In the genomic region with DNA sequence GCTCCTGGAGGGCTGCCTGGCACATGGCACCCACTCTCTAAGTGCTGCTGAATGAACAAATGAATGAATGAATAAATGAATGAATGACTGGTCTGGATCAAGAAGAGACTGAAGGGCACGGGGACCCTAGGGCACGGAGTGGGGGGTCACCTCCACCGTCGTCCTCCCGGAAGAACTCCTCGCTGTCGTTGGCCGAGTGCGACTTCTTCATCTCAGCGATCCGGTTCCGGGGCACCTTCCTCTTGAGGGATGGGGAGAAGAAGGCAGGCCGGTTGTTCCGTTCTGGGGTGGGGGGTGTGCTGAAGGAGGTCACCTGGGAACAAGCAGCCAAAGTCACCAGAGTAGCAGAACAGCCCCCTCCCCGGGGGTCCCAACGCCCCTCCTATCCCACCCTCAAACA, we compare ENCODE assay signal across 20 cellular contexts.
"Had no signal": no experiment of that assay in that cellular context is flagged by ENCODE, and none has a peak within 500 bp of the region (broad histone marks: within the 10 kb centered on the region; RNA-seq: fewer than 3 reads in every experiment).

No MANE protein-coding gene starts in this region.

- H3K9me3 ChIP-seq: ascending aorta had no signal

- DNase-seq: activated CD4-positive, alpha-beta T cell treated with anti-CD3 and anti-CD28 coated beads for 1 hour; activated CD4-positive, alpha-beta T cell treated with anti-CD3 and anti-CD28 coated beads, Interleukin-2, amount 50 U/mL, for 1 hour; activated CD8-positive, alpha-beta T cell treated with anti-CD3 and anti-CD28 coated beads, Interleukin-2, amount 10 ng/mL, durations not matched to agents 7 days and 5 days; brain microvascular endothelial cell; caudate nucleus; effector memory CD4-positive, alpha-beta T cell; foreskin melanocyte; hippocampal formation; left ventricle myocardium superior; occipital lobe; small intestine; stimulated activated CD4-positive, alpha-beta T cell treated with anti-CD3 and anti-CD28 coated beads, Interleukin-2, amount 100 ng/mL, for 48 hours; stimulated activated naive CD4-positive, alpha-beta T cell treated with Interleukin-2 at 50 U/mL for 16 hours; T-cell had no signal

- H3K36me3 Mint-ChIP-seq: activated naive CD4-positive, alpha-beta T cell treated with anti-CD3 and anti-CD28 coated beads, Interleukin-2, amount 50 U/mL, for 72 hours had no signal

- H3K9me3 Mint-ChIP-seq: activated naive CD4-positive, alpha-beta T cell treated with anti-CD3 and anti-CD28 coated beads, Interleukin-2, amount 50 U/mL, for 72 hours; activated T-helper 17 cell treated with anti-CD3 and anti-CD28 coated beads, Interleukin-2, amount 50 U/mL, for 72 hours; nephron; T-cell had no signal

- ATAC-seq: activated CD8-positive, alpha-beta T cell treated with anti-CD3 and anti-CD28 coated beads, Interleukin-2, amount 10 ng/mL, durations not matched to agents 7 days and 5 days; activated naive CD4-positive, alpha-beta T cell treated with anti-CD3 and anti-CD28 coated beads, Interleukin-2, amount 50 U/mL, for 72 hours; activated T-helper 17 cell treated with anti-CD3 and anti-CD28 coated beads, Interleukin-2, amount 50 U/mL, for 72 hours; esophagus mucosa; left ventricle myocardium superior; sciatic nerve had no signal

- H3K27me3 Mint-ChIP-seq: activated T-helper 17 cell treated with anti-CD3 and anti-CD28 coated beads, Interleukin-2, amount 50 U/mL, for 72 hours; T-cell had no signal

- H3K4me3 ChIP-seq: ascending aorta had no signal

- H3K27ac Mint-ChIP-seq: activated CD8-positive, alpha-beta T cell treated with anti-CD3 and anti-CD28 coated beads, Interleukin-2, amount 10 ng/mL, durations not matched to agents 7 days and 5 days; activated T-helper 17 cell treated with anti-CD3 and anti-CD28 coated beads, Interleukin-2, amount 50 U/mL, for 72 hours; nephron; T-cell had no signal

- H3K27me3 ChIP-seq: ascending aorta, brain microvascular endothelial cell had no signal

- H3K4me3 Mint-ChIP-seq: activated CD8-positive, alpha-beta T cell treated with anti-CD3 and anti-CD28 coated beads, Interleukin-2, amount 10 ng/mL, durations not matched to agents 7 days and 5 days; activated T-helper 17 cell treated with anti-CD3 and anti-CD28 coated beads, Interleukin-2, amount 50 U/mL, for 72 hours; nephron; T-cell had no signal

- H3K4me1 Mint-ChIP-seq: activated T-helper 17 cell treated with anti-CD3 and anti-CD28 coated beads, Interleukin-2, amount 50 U/mL, for 72 hours; T-cell had no signal

- H3K4me1 ChIP-seq: ascending aorta had no signal

- H3K27ac ChIP-seq: ascending aorta had no signal
